Comparison of ENCODE assay signal across 8 cellular contexts in genomic region chr4:5812506-5813229, GRCh38.
A peak's percentile ranks its signal among the peaks of the same experiment; 100 is the strongest.
DNase-seq lines count a peak whose midpoint lies in the region; ATAC-seq, FAIRE-seq and TF ChIP-seq lines count a peak whose summit lies in the region.

No MANE protein-coding gene starts in this region.

- ATAC-seq in A549 (peak; percentile 87 to 92), left lobe of liver (peak; percentile 88), HG03469 (IDR thresholded peaks at IDR 0.05; ENCODE audit: unreplicated experiment) (no peak)

- H3K36me3 ChIP-seq in GM06990 (ENCODE audit: control insufficient read depth, insufficient read depth, low read length) (peaks cover 23% of the 10 kb centered on the region), NT2/D1 (ENCODE audit: insufficient read depth, insufficient read length, low read length) (peaks cover 88% of the 10 kb centered on the region), tibial nerve (peaks cover 0 to 96% (median 3%) of the 10 kb centered on the region in 3 donors)

- 75% methylated on average over 5 of the region's 9 CpGs for WGBS in A549 (ENCODE audit: missing lambda C conversion rate)
- 81 to 84% methylated on average over 8 to 9 of the region's 9 CpGs for WGBS in tibial nerve, 2 donors

- no peak overlapping the region for H3K4me2 ChIP-seq in A549

- TF ChIP-seq POLR2A in A549 (IDR thresholded peaks at IDR 0.05; ENCODE audit: low read length) (no peak), tibial nerve (IDR thresholded peaks at IDR 0.05) (no peak)

- POLR2A ChIA-PET in A549 (lab: Yijun Ruan, JAX): interaction anchor here (1.1 kb wide), 1 partner anchor 762 kb away, joined by 3 read pairs; no protein-coding TSS in a partner anchor

- CTCF ChIA-PET in A549 (lab: Yijun Ruan, JAX): interaction anchor here (0.7 to 2.4 kb wide), 13 partner anchors 8 to 819 kb away, joined by 3 to 16 read pairs (median 3); partner anchors contain the start of gene STK32B

- H3K9me3 ChIP-seq in A549 (peaks cover 5% of the 10 kb centered on the region; the same call in 1 of the 3 replicates), NT2/D1 (ENCODE audit: insufficient read depth, low read length) (no peaks in the 10 kb centered on the region), tibial nerve (peaks cover 0 to 11% (median 0%) of the 10 kb centered on the region in 4 donors)

- H3K27ac ChIP-seq in A549: no peak overlapping the region
- peak overlapping the region in 1 of 4 donors; percentile 5 for H3K27ac ChIP-seq in tibial nerve

- H3K9ac ChIP-seq in NT2/D1 (ENCODE audit: insufficient read length, low read depth): no peak overlapping the region

- TF ChIP-seq EP300 in A549 (IDR thresholded peaks at IDR 0.05) (no peak), tibial nerve (IDR thresholded peaks at IDR 0.05) (no peak)

- TF ChIP-seq CTCF in A549 (IDR thresholded peaks at IDR 0.05): peak; percentile 58
- TF ChIP-seq CTCF in GM06990 (IDR thresholded peaks at IDR 0.05; ENCODE audit: insufficient read depth, low read length, poor library complexity, severe bottlenecking): peak; percentile 58
- TF ChIP-seq CTCF in choroid plexus epithelial cell (conservative IDR thresholded peaks at IDR 0.05; ENCODE audit: low read depth, low read length): peak; percentile 83
- TF ChIP-seq CTCF in tibial nerve (IDR thresholded peaks at IDR 0.05): peak; percentile 46 to 69 (median 58)

- H3K27me3 ChIP-seq in GM06990 (replicated peaks; ENCODE audit: control insufficient read depth, insufficient read depth, low read length) (no peaks in the 10 kb centered on the region), NT2/D1 (ENCODE audit: insufficient read depth, insufficient read length) (no peaks in the 10 kb centered on the region), tibial nerve (no peaks in the 10 kb centered on the region)

- DNase-seq in A549 (ENCODE audit: low read depth in 1 of 2, low spot score in 1 of 2) (peak; percentile 36 to 67), GM06990 (ENCODE audit: extremely low read depth, insufficient read length) (no peak), HuH-7 (ENCODE audit: low spot score) (peak; percentile 66), NT2/D1 (ENCODE audit: low read depth, low spot score) (peak; percentile 54), choroid plexus epithelial cell (ENCODE audit: low read depth) (peak; percentile 89), left lobe of liver (ENCODE audit: low spot score) (no peak), tibial nerve (ENCODE audit: low spot score in 2 of 2) (peak in 1 of 2 donors; percentile 19)

- peak; percentile 57 to 78; a peak in 4 of 5 replicates for TF ChIP-seq RAD21 in A549 (conservative IDR thresholded peaks at IDR 0.05 in 1 of 2, IDR thresholded peaks at IDR 0.05 in 1 of 2)

- no peak for FAIRE-seq in A549 (lab: Jason Lieb, UNC)

- H3K4me3 ChIP-seq in A549: no peak overlapping the region
- H3K4me3 ChIP-seq in GM06990 (replicated peaks; ENCODE audit: low read depth, low read length): no peak overlapping the region
- no peak overlapping the region for H3K4me3 ChIP-seq in NT2/D1 (ENCODE audit: insufficient read length, low read depth)
- no peak overlapping the region for H3K4me3 ChIP-seq in choroid plexus epithelial cell (ENCODE audit: low read depth, low read length)
- no peak overlapping the region for H3K4me3 ChIP-seq in tibial nerve

- no peaks in the 10 kb centered on the region for H3K4me1 ChIP-seq in A549
- no peaks in the 10 kb centered on the region for H3K4me1 ChIP-seq in NT2/D1 (ENCODE audit: insufficient read depth, insufficient read length)
- no peaks in the 10 kb centered on the region for H3K4me1 ChIP-seq in tibial nerve

TF ChIP-seq in A549, 52 proteins besides CTCF, POLR2A, EP300 and RAD21:
- no peak for TF ChIP-seq NPAS2 (CRISPR knock-in tag; IDR thresholded peaks at IDR 0.05; ENCODE audit: borderline replicate concordance)
- no peak for TF ChIP-seq KDM1A (IDR thresholded peaks at IDR 0.05; ENCODE audit: low read depth)
- TF ChIP-seq, protein P1, sequence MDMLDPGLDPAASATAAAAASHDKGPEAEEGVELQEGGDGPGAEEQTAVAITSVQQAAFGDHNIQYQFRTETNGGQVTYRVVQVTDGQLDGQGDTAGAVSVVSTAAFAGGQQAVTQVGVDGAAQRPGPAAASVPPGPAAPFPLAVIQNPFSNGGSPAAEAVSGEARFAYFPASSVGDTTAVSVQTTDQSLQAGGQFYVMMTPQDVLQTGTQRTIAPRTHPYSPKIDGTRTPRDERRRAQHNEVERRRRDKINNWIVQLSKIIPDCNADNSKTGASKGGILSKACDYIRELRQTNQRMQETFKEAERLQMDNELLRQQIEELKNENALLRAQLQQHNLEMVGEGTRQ (IDR thresholded peaks at IDR 0.05): no peak
- peak; percentile 36; the same call in 2 of the 3 replicates for TF ChIP-seq SMC3 (IDR thresholded peaks at IDR 0.05)
- TF ChIP-seq RFX5 (IDR thresholded peaks at IDR 0.05): peak; percentile 56; the same call in 1 of the 2 replicates
- 0 out of 4 replicates have a peak, but pooled peaks of 1 of the 2 experiments have one; percentile 15 for TF ChIP-seq CEBPB (IDR thresholded peaks at IDR 0.05)
TF ChIP-seq in A549: peak in this region for 3.

Comparison
In these comparisons a context has a peak if more than half of its experiments do, and no peak if none do; other contexts are left out.
1. DNase-seq: peak in A549 (2 of 2), HuH-7 (single experiment), NT2/D1 (single experiment) and choroid plexus epithelial cell (single experiment); none in GM06990 (single experiment) and left lobe of liver (single experiment).
2. Peak in every context shown above with its lines, with median percentiles within 50 percentile points of each other: CTCF ChIP-seq.